In genomic region chr15:38522922-38523321, GRCh38 we compare ENCODE assay signal across 21 cellular contexts. TPM values are rescaled to one million over a fixed set of nuclear protein-coding genes. Genes with fewer than 3 reads are reported as not detected.
DNase-seq lines count a peak whose midpoint lies in the region; ATAC-seq, FAIRE-seq and TF ChIP-seq lines count a peak whose summit lies in the region.
"Had no signal": no experiment of that assay in that cellular context is flagged by ENCODE, and none has a peak within 500 bp of the region (broad histone marks: within the 10 kb centered on the region; RNA-seq: fewer than 3 reads in every experiment).

No MANE protein-coding gene starts in this region.

- no peak overlapping the region for H3K4me3 Mint-ChIP-seq in activated CD4-positive, alpha-beta T cell treated with anti-CD3 and anti-CD28 coated beads for 36 hours
- peak overlapping the region; percentile 13 for H3K4me3 Mint-ChIP-seq in activated T-helper 17 cell treated with anti-CD3 and anti-CD28 coated beads, Interleukin-2, amount 50 U/mL, for 72 hours
- no peak overlapping the region for H3K4me3 Mint-ChIP-seq in natural killer cell
- H3K4me3 Mint-ChIP-seq: activated B cell treated with CpG ODN at 0.5 μM for 24 hours; B cell; natural killer cell treated with Interleukin-12 subunit alpha and Interleukin-12 subunit beta and Interleukin-15 and Interleukin-18, amount 100 ng/mL, for 72 hours had no signal

- intact Hi-C loops in activated CD4-positive, alpha-beta T cell treated with anti-CD3 and anti-CD28 coated beads for 36 hours (cut with DNase I, micrococcal nuclease): loop anchor here in 1 of 2 experiments (5.0 kb wide), 1 partner anchor 34 kb away; no protein-coding TSS in a partner anchor
- intact Hi-C loops in natural killer cell (cut with micrococcal nuclease): loop anchor here (10.0 kb wide), 1 partner anchor 48 kb away; no protein-coding TSS in a partner anchor

- peaks cover 78% of the 10 kb centered on the region for H3K4me1 Mint-ChIP-seq in activated CD4-positive, alpha-beta T cell treated with anti-CD3 and anti-CD28 coated beads for 36 hours
- peaks cover 39% of the 10 kb centered on the region for H3K4me1 Mint-ChIP-seq in activated T-helper 17 cell treated with anti-CD3 and anti-CD28 coated beads, Interleukin-2, amount 50 U/mL, for 72 hours
- peaks cover 29 to 53% of the 10 kb centered on the region in 2 donors for H3K4me1 Mint-ChIP-seq in natural killer cell
- H3K4me1 Mint-ChIP-seq: activated B cell treated with CpG ODN at 0.5 μM for 24 hours, B cell had no signal

- no peak for ATAC-seq in activated CD4-positive, alpha-beta T cell treated with anti-CD3 and anti-CD28 coated beads for 36 hours
- ATAC-seq in activated T-helper 17 cell treated with anti-CD3 and anti-CD28 coated beads, Interleukin-2, amount 50 U/mL, for 72 hours (replicated peaks): peak; percentile 73
- no peak for ATAC-seq in natural killer cell
- ATAC-seq: A549, left lung, pancreas had no signal

- H3K9me3 Mint-ChIP-seq in activated CD4-positive, alpha-beta T cell treated with anti-CD3 and anti-CD28 coated beads for 36 hours (ENCODE audit: low read depth): no peaks in the 10 kb centered on the region
- H3K9me3 Mint-ChIP-seq in activated T-helper 17 cell treated with anti-CD3 and anti-CD28 coated beads, Interleukin-2, amount 50 U/mL, for 72 hours: no peaks in the 10 kb centered on the region
- no peaks in the 10 kb centered on the region for H3K9me3 Mint-ChIP-seq in natural killer cell
- H3K9me3 Mint-ChIP-seq: activated B cell treated with CpG ODN at 0.5 μM for 24 hours; natural killer cell treated with Interleukin-12 subunit alpha and Interleukin-12 subunit beta and Interleukin-15 and Interleukin-18, amount 100 ng/mL, for 72 hours had no signal

- H3K36me3 Mint-ChIP-seq in activated CD4-positive, alpha-beta T cell treated with anti-CD3 and anti-CD28 coated beads for 36 hours (ENCODE audit: low read depth): peaks cover 58% of the 10 kb centered on the region
- H3K36me3 Mint-ChIP-seq in activated T-helper 17 cell treated with anti-CD3 and anti-CD28 coated beads, Interleukin-2, amount 50 U/mL, for 72 hours (ENCODE audit: low read depth): peaks cover 99% of the 10 kb centered on the region
- H3K36me3 Mint-ChIP-seq in natural killer cell: peaks cover 5% of the 10 kb centered on the region

- DNase-seq in activated CD4-positive, alpha-beta T cell treated with anti-CD3 and anti-CD28 coated beads for 36 hours: no peak
- DNase-seq in activated CD4-positive, alpha-beta T cell treated with anti-CD3 and anti-CD28 coated beads, Interleukin-2, amount 50 U/mL, for 1 hour: no peak
- DNase-seq in GM19239 (ENCODE audit: insufficient read length, low spot score): no peak
- no peak for DNase-seq in natural killer cell
- no peak for DNase-seq in dedifferentiated amniotic fluid mesenchymal stem cell (ENCODE audit: extremely low spot score)
- DNase-seq in cerebellar cortex (ENCODE audit: low spot score): no peak
- DNase-seq in germinal center (ENCODE audit: low spot score): no peak
- DNase-seq: activated B cell treated with CpG ODN at 0.5 μM for 24 hours; activated effector memory CD4-positive, alpha-beta T cell treated with Interleukin-2 at 50 U/mL for 16 hours; amygdala; Calu3; caudate nucleus; left lung; MV-4-11; NCI-H69; pancreas; RPMI8226 had no signal

- POLR2A ChIA-PET in activated CD4-positive, alpha-beta T cell treated with anti-CD3 and anti-CD28 coated beads for 36 hours (lab: Charles Lee): no interaction called here

- TF ChIP-seq CTCF in natural killer cell (IDR thresholded peaks at IDR 0.05): no peak

- H3K27me3 Mint-ChIP-seq in activated CD4-positive, alpha-beta T cell treated with anti-CD3 and anti-CD28 coated beads for 36 hours: no peaks in the 10 kb centered on the region
- H3K27me3 Mint-ChIP-seq in activated T-helper 17 cell treated with anti-CD3 and anti-CD28 coated beads, Interleukin-2, amount 50 U/mL, for 72 hours: no peaks in the 10 kb centered on the region
- no peaks in the 10 kb centered on the region for H3K27me3 Mint-ChIP-seq in natural killer cell (ENCODE audit: low read depth in 2 of 2)
- H3K27me3 Mint-ChIP-seq: activated B cell treated with CpG ODN at 0.5 μM for 24 hours; B cell; natural killer cell treated with Interleukin-12 subunit alpha and Interleukin-12 subunit beta and Interleukin-15 and Interleukin-18, amount 100 ng/mL, for 72 hours had no signal

- peak; percentile 33 for FAIRE-seq in GM19239 (lab: Jason Lieb, UNC)
- FAIRE-seq: A549, pancreas had no signal

- peak overlapping the region; percentile 58 for H3K27ac Mint-ChIP-seq in activated CD4-positive, alpha-beta T cell treated with anti-CD3 and anti-CD28 coated beads for 36 hours
- peak overlapping the region; percentile 65 for H3K27ac Mint-ChIP-seq in activated T-helper 17 cell treated with anti-CD3 and anti-CD28 coated beads, Interleukin-2, amount 50 U/mL, for 72 hours
- H3K27ac Mint-ChIP-seq in natural killer cell: peak overlapping the region; percentile 58 to 79
- H3K27ac Mint-ChIP-seq: activated B cell treated with CpG ODN at 0.5 μM for 24 hours, B cell had no signal

- CTCF ChIA-PET in activated CD4-positive, alpha-beta T cell treated with anti-CD3 and anti-CD28 coated beads for 36 hours (lab: Charles Lee): interaction anchor here (0.7 to 3.6 kb wide), 6 partner anchors 9 to 171 kb away, joined by 3 to 19 read pairs (median 4); no protein-coding TSS in a partner anchor

RNA-seq across cellular contexts. Expression of gene RASGRP1, which starts 41.7 kb away (rescaled TPM):
- total RNA-seq in activated CD4-positive, alpha-beta T cell treated with anti-CD3 and anti-CD28 coated beads for 36 hours: 100 to 1,000 TPM; 102 to 120 TPM
- 100 to 1,000 TPM; 118 to 164 TPM for total RNA-seq in activated T-helper 17 cell treated with anti-CD3 and anti-CD28 coated beads, Interleukin-2, amount 50 U/mL, for 72 hours
- total RNA-seq in natural killer cell: 100 to 1,000 TPM in 1 of 3 donors, 10 to 100 TPM in 2; 65.9 to 122 (median 96.5) TPM
